23 cellular contexts compared by ENCODE assay signal in the genomic region with DNA sequence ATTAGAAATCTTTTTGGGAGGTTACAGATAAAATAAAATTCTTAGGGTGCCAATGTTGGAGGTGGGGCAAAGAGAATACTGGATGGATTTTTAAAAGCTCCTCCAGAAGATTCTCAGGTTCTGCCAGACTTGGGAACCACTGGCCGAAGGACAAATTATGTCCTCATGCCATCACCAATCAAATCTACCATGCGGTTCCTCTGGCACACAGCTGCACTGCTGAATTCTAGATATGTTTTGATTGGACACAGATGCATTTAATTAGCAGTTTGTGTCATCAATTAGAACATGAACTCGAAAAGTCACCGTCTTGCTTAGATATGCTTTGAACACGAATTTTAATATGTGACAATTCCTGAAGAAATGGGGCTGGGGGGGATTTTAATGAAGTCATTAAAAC.
A peak's percentile ranks its signal among the peaks of the same experiment; 100 is the strongest.
DNase-seq lines count a peak whose midpoint lies in the region; ATAC-seq and TF ChIP-seq lines count a peak whose summit lies in the region.
"Had no signal": no experiment of that assay in that cellular context is flagged by ENCODE, and none has a peak within 500 bp of the region (broad histone marks: within the 10 kb centered on the region; RNA-seq: fewer than 3 reads in every experiment).

No MANE protein-coding gene starts in this region.

- H3K27me3 ChIP-seq in BE2C (no peaks in the 10 kb centered on the region), SK-N-SH (ENCODE audit: insufficient read depth) (no peaks in the 10 kb centered on the region; the same call in 1 of the 2 replicates), esophagus muscularis mucosa (peaks cover 0 to 13% (median 0%) of the 10 kb centered on the region in 4 donors), PC-9 (ENCODE audit: insufficient read depth, low read depth) (0 out of 2 replicates have a peak, but pooled peaks cover 3% of the 10 kb centered on the region)
- H3K27me3 ChIP-seq: BLaER1 treated with 17β-estradiol and CSF1 and Interleukin-3, amounts not matched to agents 10 nM and 100 nM had no signal

- H2AFZ ChIP-seq in SK-N-SH (ENCODE audit: low read depth) = no peak overlapping the region
- no peak overlapping the region for H2AFZ ChIP-seq in PC-9

- H3K4me2 ChIP-seq in SK-N-SH (no peak overlapping the region), PC-9 (no peak overlapping the region)
- H3K4me2 ChIP-seq: BLaER1 treated with 17β-estradiol and CSF1 and Interleukin-3, amounts not matched to agents 10 nM and 100 nM had no signal

- WGBS in SK-N-SH (ENCODE audit: low lambda C conversion rate) = 3% methylated on average over 5 of the region's 5 CpGs
- 71% methylated on average over 5 of the region's 5 CpGs for WGBS in esophagus muscularis mucosa

- H3K4me1 ChIP-seq in BE2C (peaks cover 4% of the 10 kb centered on the region), SK-N-SH (ENCODE audit: control insufficient read depth in 1 of 2, insufficient read depth in 2 of 2, low read depth in 1 of 2, low read length in 1 of 2) (peaks cover 0 to 18% of the 10 kb centered on the region in 2 experiments; a peak in 2 of 4 replicates), esophagus muscularis mucosa (no peaks in the 10 kb centered on the region), PC-9 (replicated peaks; ENCODE audit: insufficient read depth) (no peaks in the 10 kb centered on the region)

- no TSS peak for BruUV-seq in PC-9 (replicated peaks; lab: Mats Ljungman, UMichigan)

- TF ChIP-seq CTCF in BE2C (IDR thresholded peaks at IDR 0.05; ENCODE audit: low read depth, low read length) (no peak), SK-N-SH (IDR thresholded peaks at IDR 0.05) (no peak), esophagus muscularis mucosa (IDR thresholded peaks at IDR 0.05) (no peak), PC-9 (conservative IDR thresholded peaks at IDR 0.05) (no peak)

- TF ChIP-seq EP300 in SK-N-SH (IDR thresholded peaks at IDR 0.05; ENCODE audit: borderline replicate concordance in 1 of 2, low read depth in 1 of 2, low read length in 1 of 2) = no peak
- no peak for TF ChIP-seq EP300 in esophagus muscularis mucosa (IDR thresholded peaks at IDR 0.05)

- no peaks in the 10 kb centered on the region for H3K79me2 ChIP-seq in SK-N-SH (ENCODE audit: insufficient read depth)
- H3K79me2 ChIP-seq in PC-9 (ENCODE audit: low read depth) = no peaks in the 10 kb centered on the region

- no peak for ATAC-seq in left ventricle myocardium superior
- ATAC-seq: GM12878 had no signal

- H4K20me1 ChIP-seq in SK-N-SH (ENCODE audit: insufficient read depth) (no peaks in the 10 kb centered on the region), PC-9 (ENCODE audit: insufficient read depth) (no peaks in the 10 kb centered on the region; the same call in 1 of the 2 replicates)
- H4K20me1 ChIP-seq: BLaER1 treated with 17β-estradiol and CSF1 and Interleukin-3, amounts not matched to agents 10 nM and 100 nM had no signal

- H3F3A ChIP-seq in SK-N-SH (replicated peaks; ENCODE audit: insufficient read depth) (no peaks in the 10 kb centered on the region), PC-9 (ENCODE audit: insufficient read depth, low read depth) (no peaks in the 10 kb centered on the region)

- no peak overlapping the region for H3K9ac ChIP-seq in SK-N-SH
- H3K9ac ChIP-seq: BLaER1 treated with 17β-estradiol and CSF1 and Interleukin-3, amounts not matched to agents 10 nM and 100 nM had no signal

- H3K9me2 ChIP-seq in SK-N-SH (no peaks in the 10 kb centered on the region), PC-9 (ENCODE audit: insufficient read depth) (no peaks in the 10 kb centered on the region)

- no peak; the same call in 1 of the 2 replicates for TF ChIP-seq RAD21 in SK-N-SH (IDR thresholded peaks at IDR 0.05; ENCODE audit: low read length)

- DNase-seq in BE2C = peak; percentile 4
- peak; percentile 85 for DNase-seq in NCI-H69 (lab: John Stamatoyannopoulos, UW)
- peak; percentile 24 for DNase-seq in SK-N-SH
- DNase-seq in esophagus muscularis mucosa (ENCODE audit: extremely low spot score) = peak; percentile 24
- no peak for DNase-seq in left ventricle myocardium superior
- no peak for DNase-seq in PC-9
- DNase-seq in SIG-M5 (lab: John Stamatoyannopoulos, UW) = no peak
- DNase-seq in HUDEP-2 (lab: John Stamatoyannopoulos, UW; ENCODE audit: unreplicated experiment in 76 of 76) = no peak
- DNase-seq: 8988T; ACHN; CD4-positive, alpha-beta T cell; CD8-positive, alpha-beta memory T cell; COR-L47; DMS 273 treated with DMSO at 0.1 percent for 48 hours; DMS153; DMS53; DMS79; DND-41; EL; GDM1 had no signal

- CTCF ChIA-PET in SK-N-SH (lab: Yijun Ruan, JAX) = interaction anchor here (1.5 kb wide), 1 partner anchor 11 kb away, joined by 4 read pairs; no protein-coding TSS in a partner anchor
- CTCF ChIA-PET in PC-9 (lab: Charles Lee) = no interaction called here

- TF ChIP-seq POLR2A in esophagus muscularis mucosa (IDR thresholded peaks at IDR 0.05; ENCODE audit: low read depth) = no peak

- H3K36me3 ChIP-seq in BE2C (no peaks in the 10 kb centered on the region), SK-N-SH (replicated peaks in 1 of 2; ENCODE audit: control insufficient read depth in 1 of 2, insufficient read depth in 2 of 2, low read length in 1 of 2) (no peaks in the 10 kb centered on the region), esophagus muscularis mucosa (no peaks in the 10 kb centered on the region), PC-9 (ENCODE audit: low read depth) (no peaks in the 10 kb centered on the region)
- H3K36me3 ChIP-seq: BLaER1 treated with 17β-estradiol and CSF1 and Interleukin-3, amounts not matched to agents 10 nM and 100 nM had no signal

- intact Hi-C loops in esophagus muscularis mucosa (cut with DNase I) = no loop called here
- intact Hi-C loops in left ventricle myocardium superior (cut with micrococcal nuclease) = no loop called here
- intact Hi-C loops in PC-9 (cut with micrococcal nuclease; ENCODE audit: unreplicated experiment) = no loop called here

- H3K4me3 ChIP-seq in BE2C (ENCODE audit: low read depth, low read length) (no peak overlapping the region), SK-N-SH (ENCODE audit: low read depth in 2 of 2, low read length in 1 of 2) (no peak overlapping the region), esophagus muscularis mucosa (no peak overlapping the region), PC-9 (no peak overlapping the region)
- H3K4me3 ChIP-seq: BLaER1 treated with 17β-estradiol and CSF1 and Interleukin-3, amounts not matched to agents 10 nM and 100 nM; GM12878 had no signal

- no peaks in the 10 kb centered on the region for H3K9me3 ChIP-seq in BE2C
- H3K9me3 ChIP-seq in SK-N-SH = no peaks in the 10 kb centered on the region
- no peaks in the 10 kb centered on the region for H3K9me3 ChIP-seq in esophagus muscularis mucosa
- no peaks in the 10 kb centered on the region for H3K9me3 ChIP-seq in PC-9 (ENCODE audit: insufficient read depth, low read depth)

- POLR2A ChIA-PET in SK-N-SH (lab: Yijun Ruan, JAX) = no interaction called here
- POLR2A ChIA-PET in PC-9 (lab: Charles Lee; ENCODE audit: unreplicated experiment) = no interaction called here

- H3K27ac ChIP-seq in SK-N-SH (ENCODE audit: low read depth in 2 of 2, low read length in 1 of 2) = no peak overlapping the region
- H3K27ac ChIP-seq in esophagus muscularis mucosa (replicated peaks in 1 of 4) = no peak overlapping the region
- no peak overlapping the region for H3K27ac ChIP-seq in PC-9
- H3K27ac ChIP-seq: BLaER1 treated with 17β-estradiol and CSF1 and Interleukin-3, amounts not matched to agents 10 nM and 100 nM; C4-2B had no signal

TF ChIP-seq in SK-N-SH, 30 proteins besides CTCF, POLR2A, EP300 and RAD21:
- TF ChIP-seq MEF2A (IDR thresholded peaks at IDR 0.05; ENCODE audit: borderline replicate concordance, low read depth) (no peak), GATA2 (CRISPR knock-in tag; IDR thresholded peaks at IDR 0.05) (peak; percentile 75), RCOR1 (IDR thresholded peaks at IDR 0.05; ENCODE audit: low read length) (peak; percentile 38; the same call in 1 of the 2 replicates), TCF12 (IDR thresholded peaks at IDR 0.05) (peak; percentile 15; the same call in 1 of the 2 replicates), CHD2 (IDR thresholded peaks at IDR 0.05; ENCODE audit: low read length, partially characterized antibody) (peak; percentile 51)
- TF ChIP-seq, protein P1, sequence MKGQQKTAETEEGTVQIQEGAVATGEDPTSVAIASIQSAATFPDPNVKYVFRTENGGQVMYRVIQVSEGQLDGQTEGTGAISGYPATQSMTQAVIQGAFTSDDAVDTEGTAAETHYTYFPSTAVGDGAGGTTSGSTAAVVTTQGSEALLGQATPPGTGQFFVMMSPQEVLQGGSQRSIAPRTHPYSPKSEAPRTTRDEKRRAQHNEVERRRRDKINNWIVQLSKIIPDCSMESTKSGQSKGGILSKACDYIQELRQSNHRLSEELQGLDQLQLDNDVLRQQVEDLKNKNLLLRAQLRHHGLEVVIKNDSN (IDR thresholded peaks at IDR 0.05; ENCODE audit: borderline replicate concordance, low read depth) = no peak
- TF ChIP-seq, protein P2, sequence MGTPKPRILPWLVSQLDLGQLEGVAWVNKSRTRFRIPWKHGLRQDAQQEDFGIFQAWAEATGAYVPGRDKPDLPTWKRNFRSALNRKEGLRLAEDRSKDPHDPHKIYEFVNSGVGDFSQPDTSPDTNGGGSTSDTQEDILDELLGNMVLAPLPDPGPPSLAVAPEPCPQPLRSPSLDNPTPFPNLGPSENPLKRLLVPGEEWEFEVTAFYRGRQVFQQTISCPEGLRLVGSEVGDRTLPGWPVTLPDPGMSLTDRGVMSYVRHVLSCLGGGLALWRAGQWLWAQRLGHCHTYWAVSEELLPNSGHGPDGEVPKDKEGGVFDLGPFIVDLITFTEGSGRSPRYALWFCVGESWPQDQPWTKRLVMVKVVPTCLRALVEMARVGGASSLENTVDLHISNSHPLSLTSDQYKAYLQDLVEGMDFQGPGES (IDR thresholded peaks at IDR 0.05; ENCODE audit: low read depth, low read length) = no peak
TF ChIP-seq in SK-N-SH: peak in this region for 4.

Comparison
In these comparisons a context has a peak if more than half of its experiments do, and no peak if none do; other contexts are left out.
1. DNase-seq: peak in BE2C (single experiment), NCI-H69 (single experiment), SK-N-SH (single experiment) and esophagus muscularis mucosa (single experiment); none in left ventricle myocardium superior (single experiment), PC-9 (0 of 2), SIG-M5 (single experiment) and HUDEP-2 (0 of 76).